In genomic region chr12:52899338-52900035, GRCh38 we compare ENCODE assay signal across 32 cellular contexts. TPM values are rescaled to one million over a fixed set of nuclear protein-coding genes. Genes with fewer than 3 reads are reported as not detected.
A peak's percentile ranks its signal among the peaks of the same experiment; 100 is the strongest.
DNase-seq lines count a peak whose midpoint lies in the region; ATAC-seq, FAIRE-seq and TF ChIP-seq lines count a peak whose summit lies in the region.
"Had no signal": no experiment of that assay in that cellular context is flagged by ENCODE, and none has a peak within 500 bp of the region (broad histone marks: within the 10 kb centered on the region; RNA-seq: fewer than 3 reads in every experiment).

No MANE protein-coding gene starts in this region.

- H3K9ac ChIP-seq in K562 (ENCODE audit: insufficient read depth in 1 of 2, low read depth in 2 of 2, low read length in 2 of 2): no peak overlapping the region; a peak in 1 of 4 replicates

- TF ChIP-seq RAD21 in K562 (CRISPR knock-in tag; conservative IDR thresholded peaks at IDR 0.05 in 1 of 2, IDR thresholded peaks at IDR 0.05 in 1 of 2): no peak

- H2AFZ ChIP-seq in K562 (ENCODE audit: low read depth, low read length): no peak overlapping the region

- H3K9me3 ChIP-seq in K562 (replicated peaks; ENCODE audit: control insufficient read depth, insufficient read depth, low read depth, low read length) (no peaks in the 10 kb centered on the region), mucosa of descending colon (no peaks in the 10 kb centered on the region)
- H3K9me3 ChIP-seq: left lung, psoas muscle, SJSA1, upper lobe of right lung had no signal

- H3K27ac ChIP-seq in K562 (ENCODE audit: extremely low read depth, low read depth, low read length): no peak overlapping the region; the same call in 2 of the 3 replicates
- H3K27ac ChIP-seq: left lung, psoas muscle, SJSA1, upper lobe of right lung, WERI-Rb-1 had no signal

- H3K4me3 ChIP-seq in K562 (no peak overlapping the region), mucosa of descending colon (no peak overlapping the region), H7 (ENCODE audit: insufficient read depth, low read depth, low read length) (no peak overlapping the region)
- H3K4me3 ChIP-seq: left lung, psoas muscle, SJSA1, upper lobe of right lung had no signal

- H3K9me3 Mint-ChIP-seq in type B pancreatic cell: no peaks in the 10 kb centered on the region
- no peaks in the 10 kb centered on the region for H3K9me3 Mint-ChIP-seq in stimulated activated naive B cell treated with anti-CD40 and anti-IgM and Interleukin-4, amounts not matched to agents 10 μg/mL and 1 μg/mL and 100 μg/mL, for 72 hours
- H3K9me3 Mint-ChIP-seq: activated CD4-positive, alpha-beta T cell treated with anti-CD3 and anti-CD28 coated beads, Interleukin-2, amount 10 ng/mL, durations not matched to agents 24 days and 14 days; activated naive CD4-positive, alpha-beta T cell treated with anti-CD3 and anti-CD28 coated beads, Interleukin-2, amount 50 U/mL, for 72 hours; HFFc6; memory B cell; naive thymus-derived CD4-positive, alpha-beta T cell had no signal

- intact Hi-C loops in Right ventricle myocardium inferior (cut with DNase I): no loop called here
- intact Hi-C loops in Right ventricle myocardium superior (cut with DNase I): no loop called here
- intact Hi-C loops in K562 (cut with micrococcal nuclease): no loop called here
- intact Hi-C loops in mucosa of descending colon (cut with DNase I, micrococcal nuclease): loop anchor here in 1 of 2 donors (5.0 kb wide), 1 partner anchor 73 kb away; no protein-coding TSS in a partner anchor

- TF ChIP-seq CTCF in K562 (IDR thresholded peaks at IDR 0.05 in 2 of 3, conservative IDR thresholded peaks at IDR 0.05 in 1 of 3; ENCODE audit: insufficient read depth in 2 of 3, low read depth in 1 of 3, low read length in 3 of 3) (no peak), mucosa of descending colon (IDR thresholded peaks at IDR 0.05) (no peak), type B pancreatic cell (conservative IDR thresholded peaks at IDR 0.05) (no peak)

- TF ChIP-seq POLR2A in K562 (conservative IDR thresholded peaks at IDR 0.05): no peak

- peaks cover 12% of the 10 kb centered on the region for H3K4me1 Mint-ChIP-seq in type B pancreatic cell (ENCODE audit: unreplicated experiment)
- H3K4me1 Mint-ChIP-seq in stimulated activated naive B cell treated with anti-CD40 and anti-IgM and Interleukin-4, amounts not matched to agents 10 μg/mL and 1 μg/mL and 100 μg/mL, for 72 hours: peaks cover 2 to 12% of the 10 kb centered on the region in 2 donors

- H3K4me2 ChIP-seq in K562 (ENCODE audit: insufficient read depth, low read length): no peak overlapping the region

- peaks cover 38% of the 10 kb centered on the region for H3K79me2 ChIP-seq in K562 (ENCODE audit: control insufficient read depth, insufficient read depth, low read length)

- peaks cover 3% of the 10 kb centered on the region for H3K27me3 Mint-ChIP-seq in type B pancreatic cell
- peaks cover 12 to 24% of the 10 kb centered on the region in 2 donors for H3K27me3 Mint-ChIP-seq in stimulated activated naive B cell treated with anti-CD40 and anti-IgM and Interleukin-4, amounts not matched to agents 10 μg/mL and 1 μg/mL and 100 μg/mL, for 72 hours

- CTCF ChIA-PET in K562 (lab: Yijun Ruan, JAX; ENCODE audit: low intra/inter-chr PET ratio): no interaction called here

- FAIRE-seq in K562 (lab: Jason Lieb, UNC): no peak
- FAIRE-seq: RCC 7860 had no signal

- peaks cover 23% of the 10 kb centered on the region for H3K36me3 Mint-ChIP-seq in type B pancreatic cell
- H3K36me3 Mint-ChIP-seq in stimulated activated naive B cell treated with anti-CD40 and anti-IgM and Interleukin-4, amounts not matched to agents 10 μg/mL and 1 μg/mL and 100 μg/mL, for 72 hours: no peaks in the 10 kb centered on the region
- H3K36me3 Mint-ChIP-seq: activated naive CD4-positive, alpha-beta T cell treated with anti-CD3 and anti-CD28 coated beads, Interleukin-2, amount 50 U/mL, for 72 hours; CD14-positive monocyte; memory B cell; naive thymus-derived CD4-positive, alpha-beta T cell had no signal

- ATAC-seq in Right ventricle myocardium inferior (no peak), Right ventricle myocardium superior (ENCODE audit: poor library complexity) (no peak), K562 (no peak), mucosa of descending colon (no peak)
- no peak for ATAC-seq in stimulated activated naive B cell treated with anti-CD40 and anti-IgM and Interleukin-4, amounts not matched to agents 10 μg/mL and 1 μg/mL and 100 μg/mL, for 72 hours (replicated peaks)
- ATAC-seq: activated naive CD4-positive, alpha-beta T cell treated with anti-CD3 and anti-CD28 coated beads, Interleukin-2, amount 50 U/mL, for 72 hours; left lung; naive thymus-derived CD4-positive, alpha-beta T cell; psoas muscle; upper lobe of right lung had no signal

- DNase-seq in Right ventricle myocardium inferior (ENCODE audit: missing footprints) (peak; percentile 53), Right ventricle myocardium superior (no peak), K562 (ENCODE audit: extremely low read depth in 1 of 4, low spot score in 3 of 4) (no peak), mucosa of descending colon (peak in 2 of 3 donors; percentile 25 to 47), type B pancreatic cell (ENCODE audit: extremely low spot score, unreplicated experiment) (no peak), G401 (ENCODE audit: low spot score) (no peak), H7 (no peak)
- DNase-seq in stimulated activated naive B cell treated with anti-CD40 and anti-IgM and Interleukin-4, amounts not matched to agents 10 μg/mL and 1 μg/mL and 100 μg/mL, for 72 hours: no peak
- DNase-seq: 8988T; activated CD4-positive, alpha-beta T cell treated with anti-CD3 and anti-CD28 coated beads, Interleukin-2, amount 10 ng/mL, durations not matched to agents 24 days and 14 days; cortex of kidney; DND-41; HFFc6; left lung; naive thymus-derived CD4-positive, alpha-beta T cell; NCI-H1417; NCI-H2029 treated with DMSO at 0.1 percent for 48 hours; NCI-H2227 treated with DMSO at 0.1 percent for 48 hours; nucleus accumbens; psoas muscle; stimulated activated CD4-positive, alpha-beta T cell treated with anti-CD3 and anti-CD28 coated beads, Interleukin-15, amount 100 ng/mL, for 24 hours; stimulated activated CD4-positive, alpha-beta T cell treated with anti-CD3 and anti-CD28 coated beads, Interleukin-4, amount 100 ng/mL, for 4 hours; T1000; upper lobe of right lung; WERI-Rb-1 had no signal

- peak overlapping the region; percentile 78 for H3K27ac Mint-ChIP-seq in type B pancreatic cell
- H3K27ac Mint-ChIP-seq in stimulated activated naive B cell treated with anti-CD40 and anti-IgM and Interleukin-4, amounts not matched to agents 10 μg/mL and 1 μg/mL and 100 μg/mL, for 72 hours: no peak overlapping the region
- H3K27ac Mint-ChIP-seq: activated CD4-positive, alpha-beta T cell treated with anti-CD3 and anti-CD28 coated beads, Interleukin-2, amount 10 ng/mL, durations not matched to agents 24 days and 14 days; activated naive CD4-positive, alpha-beta T cell treated with anti-CD3 and anti-CD28 coated beads, Interleukin-2, amount 50 U/mL, for 72 hours; CD14-positive monocyte; HFFc6; memory B cell; naive thymus-derived CD4-positive, alpha-beta T cell had no signal

- H3K9me1 ChIP-seq in K562 (ENCODE audit: control insufficient read depth, insufficient read depth, low read length): peaks cover 3% of the 10 kb centered on the region

- H3K36me3 ChIP-seq in K562 (ENCODE audit: control insufficient read depth, insufficient read depth, low read length) (peaks cover 60% of the 10 kb centered on the region; the same call in 2 of the 3 replicates), mucosa of descending colon (ENCODE audit: low read depth) (no peaks in the 10 kb centered on the region), H7 (replicated peaks; ENCODE audit: control insufficient read depth, insufficient read depth, low read length) (peaks cover 41% of the 10 kb centered on the region)
- H3K36me3 ChIP-seq: SJSA1, upper lobe of right lung, WERI-Rb-1 had no signal

- peaks cover 6% of the 10 kb centered on the region; the same call in 1 of the 2 replicates for H4K20me1 ChIP-seq in K562 (replicated peaks; ENCODE audit: control insufficient read depth, insufficient read depth, low read length)

- peaks cover 19 to 32% of the 10 kb centered on the region in 2 experiments for H3K4me1 ChIP-seq in K562 (replicated peaks in 1 of 2; ENCODE audit: control insufficient read depth in 2 of 2, insufficient read depth in 2 of 2, low read length in 2 of 2)
- peaks cover 61% of the 10 kb centered on the region for H3K4me1 ChIP-seq in mucosa of descending colon (ENCODE audit: low read depth)
- H3K4me1 ChIP-seq: psoas muscle, SJSA1, upper lobe of right lung had no signal

- POLR2A ChIA-PET in K562 (lab: Yijun Ruan, JAX): interaction anchor here (0.6 to 1.1 kb wide), 3 partner anchors 19 to 107 kb away, joined by 3 read pairs; partner anchors contain the start of gene EIF4B

- no peak overlapping the region for H3K4me3 Mint-ChIP-seq in type B pancreatic cell
- H3K4me3 Mint-ChIP-seq in stimulated activated naive B cell treated with anti-CD40 and anti-IgM and Interleukin-4, amounts not matched to agents 10 μg/mL and 1 μg/mL and 100 μg/mL, for 72 hours: no peak overlapping the region
- H3K4me3 Mint-ChIP-seq: activated CD4-positive, alpha-beta T cell treated with anti-CD3 and anti-CD28 coated beads, Interleukin-2, amount 10 ng/mL, durations not matched to agents 24 days and 14 days; CD14-positive monocyte; HFFc6; memory B cell; naive thymus-derived CD4-positive, alpha-beta T cell had no signal

- TF ChIP-seq EP300 in K562 (IDR thresholded peaks at IDR 0.05; ENCODE audit: low read length): no peak

- WGBS in K562 (ENCODE audit: insufficient coverage, low coverage, missing lambda C conversion rate): 94% methylated on average over 13 of the region's 13 CpGs

- H3K27me3 ChIP-seq in K562 (ENCODE audit: control insufficient read depth in 2 of 2, insufficient read depth in 2 of 2, low read length in 2 of 2): no peaks in the 10 kb centered on the region
- no peaks in the 10 kb centered on the region for H3K27me3 ChIP-seq in H7 (ENCODE audit: control insufficient read depth, insufficient read depth, low read length)
- H3K27me3 ChIP-seq: SJSA1, upper lobe of right lung had no signal

- no TSS peak for BruUV-seq in K562 (replicated peaks; lab: Mats Ljungman, UMichigan)

- in situ Hi-C loops in K562 (cut with MboI): no loop called here
- in situ Hi-C loops in G401 (cut with HindIII; ENCODE audit: low sequenced_read_pairs): no loop called here

RNA-seq across cellular contexts. Expression of gene KRT8, which starts 5.4 kb away (rescaled TPM):
- total RNA-seq in Right ventricle myocardium inferior: 117 TPM
- 104 TPM for total RNA-seq in Right ventricle myocardium superior
- total RNA-seq in K562 (2011; cell fraction: chromatin; rRNA removed; ENCODE audit: low replicate concordance): 132 and 303 TPM in 2 replicates
- total RNA-seq in K562 (2011; cell fraction: nucleolus; rRNA removed): 225 and 301 TPM in 2 replicates
- 196 and 242 TPM in 2 replicates for total RNA-seq in K562 (2011; cell fraction: nucleoplasm; rRNA removed)
- total RNA-seq in K562 (2014; rRNA removed): 262 and 326 TPM in 2 replicates
- 157 and 159 TPM in 2 replicates for total RNA-seq in K562 (2014; rRNA removed; fragmentation: Illumina TruSeq; extraction: Trizol)
- total RNA-seq in K562 (2015; rRNA removed; fragmentation: Illumina TruSeq; extraction: Trizol): 193 and 197 TPM in 2 replicates
- 364 and 392 TPM in 2 replicates for total RNA-seq in K562 (2021)
- polyA plus RNA-seq in K562 (2011; rRNA removed): 616 and 661 TPM in 2 replicates
- polyA plus RNA-seq in K562 (2011; cell fraction: cytosol; rRNA removed): 730 and 1,428 TPM in 2 replicates
- 253 and 293 TPM in 2 replicates for polyA plus RNA-seq in K562 (2011; cell fraction: nucleus; rRNA removed)
- 420 and 432 TPM in 2 replicates for polyA plus RNA-seq in K562 (2012)
- polyA plus RNA-seq in K562 (2014; fragmentation: Illumina TruSeq; extraction: Trizol): 260 and 315 TPM in 2 replicates
- 10 to 100 TPM; 41.5 to 49.8 TPM for polyA plus RNA-seq in K562 (2014; fragmentation: Nextera tagmentation; extraction: Ambion mirVana)
- 388 and 435 TPM in 2 replicates for polyA plus RNA-seq in K562 (2014; rRNA removed)
- polyA minus RNA-seq in K562 (2011; rRNA and poly(A)+ RNA removed): 930 and 1,077 TPM in 2 replicates
- polyA minus RNA-seq in K562 (2011; cell fraction: cytosol; rRNA and poly(A)+ RNA removed): 578 and 629 TPM in 2 replicates
- polyA minus RNA-seq in K562 (2011; cell fraction: nucleus; rRNA and poly(A)+ RNA removed): 134 and 183 TPM in 2 replicates
- 1,000 to 10,000 TPM; 1,334 to 4,222 (median 3,664) TPM for total RNA-seq in mucosa of descending colon
- 768 and 2,227 TPM in 2 replicates for total RNA-seq in type B pancreatic cell (ENCODE audit: low replicate concordance)
- total RNA-seq in G401 (2014; rRNA removed; shearing (Covaris generic)): 3,912 and 3,929 TPM in 2 replicates
- 318 and 445 TPM in 2 replicates for total RNA-seq in H7 (2014; rRNA removed; shearing (Covaris generic))
- total RNA-seq: activated CD8-positive, alpha-beta memory T cell treated with anti-CD3 and anti-CD28 coated beads for 36 hours had no signal

RNA-seq across cellular contexts. Expression of gene KRT18, which starts 49.4 kb away (rescaled TPM):
- total RNA-seq in Right ventricle myocardium inferior (6.6 TPM), Right ventricle myocardium superior (7.0 TPM), K562 (2014; rRNA removed) (486 and 561 TPM in 2 replicates), K562 (2014; rRNA removed; fragmentation: Illumina TruSeq; extraction: Trizol) (206 and 246 TPM in 2 replicates), K562 (2015; rRNA removed; fragmentation: Illumina TruSeq; extraction: Trizol) (279 and 281 TPM in 2 replicates), K562 (2021) (332 and 346 TPM in 2 replicates), mucosa of descending colon (1,000 to 10,000 TPM in 1 of 3 donors, 100 to 1,000 TPM in 2; 296 to 1,063 (median 953) TPM), type B pancreatic cell (ENCODE audit: low replicate concordance) (480 and 1,293 TPM in 2 replicates)
- total RNA-seq in K562 (2011; cell fraction: chromatin; rRNA removed; ENCODE audit: low replicate concordance): 104 and 217 TPM in 2 replicates
- 123 and 155 TPM in 2 replicates for total RNA-seq in K562 (2011; cell fraction: nucleolus; rRNA removed)
- 141 and 184 TPM in 2 replicates for total RNA-seq in K562 (2011; cell fraction: nucleoplasm; rRNA removed)
- polyA plus RNA-seq in K562 (2011; rRNA removed) (349 and 358 TPM in 2 replicates), K562 (2014; fragmentation: Illumina TruSeq; extraction: Trizol) (323 and 346 TPM in 2 replicates), K562 (2014; fragmentation: Nextera tagmentation; extraction: Ambion mirVana) (10 to 100 TPM; 26.3 to 34.2 TPM), K562 (2014; rRNA removed) (231 and 235 TPM in 2 replicates)
- 448 and 603 TPM in 2 replicates for polyA plus RNA-seq in K562 (2011; cell fraction: cytosol; rRNA removed)
- 384 and 542 TPM in 2 replicates for polyA plus RNA-seq in K562 (2011; cell fraction: nucleus; rRNA removed)
- polyA plus RNA-seq in K562 (2012): 369 and 519 TPM in 2 replicates
- polyA minus RNA-seq in K562 (2011; rRNA and poly(A)+ RNA removed): 306 and 320 TPM in 2 replicates
- polyA minus RNA-seq in K562 (2011; cell fraction: cytosol; rRNA and poly(A)+ RNA removed): 439 and 476 TPM in 2 replicates
- 86.2 and 137 TPM in 2 replicates for polyA minus RNA-seq in K562 (2011; cell fraction: nucleus; rRNA and poly(A)+ RNA removed)
- total RNA-seq in G401 (2014; rRNA removed; shearing (Covaris generic)): 843 and 873 TPM in 2 replicates
- 578 and 613 TPM in 2 replicates for total RNA-seq in H7 (2014; rRNA removed; shearing (Covaris generic))

RNA-seq across cellular contexts. Expression of gene KRT78, which starts 50.7 kb away (rescaled TPM):
- total RNA-seq in Right ventricle myocardium inferior (not detected), Right ventricle myocardium superior (not detected), K562 (2014; rRNA removed) (not detected in 2 replicates), K562 (2014; rRNA removed; fragmentation: Illumina TruSeq; extraction: Trizol) (not detected in 2 replicates), K562 (2015; rRNA removed; fragmentation: Illumina TruSeq; extraction: Trizol) (not detected in 2 replicates), K562 (2021) (not detected in 2 replicates), mucosa of descending colon (not detected), type B pancreatic cell (ENCODE audit: low replicate concordance) (14.7 and 29.1 TPM in 2 replicates)
- total RNA-seq in K562 (2011; cell fraction: chromatin; rRNA removed; ENCODE audit: low replicate concordance): not detected in 2 replicates
- not detected in 2 replicates for total RNA-seq in K562 (2011; cell fraction: nucleolus; rRNA removed)
- not detected in 2 replicates for total RNA-seq in K562 (2011; cell fraction: nucleoplasm; rRNA removed)
- polyA plus RNA-seq in K562 (2011; rRNA removed) (0.08 TPM in 1 of 2 replicates, not detected in the other), K562 (2014; fragmentation: Illumina TruSeq; extraction: Trizol) (not detected in 2 replicates), K562 (2014; fragmentation: Nextera tagmentation; extraction: Ambion mirVana) (not detected), K562 (2014; rRNA removed) (not detected in 2 replicates)
- not detected in 2 replicates for polyA plus RNA-seq in K562 (2011; cell fraction: cytosol; rRNA removed)
- not detected in 2 replicates for polyA plus RNA-seq in K562 (2011; cell fraction: nucleus; rRNA removed)
- not detected in 2 replicates for polyA plus RNA-seq in K562 (2012)
- polyA minus RNA-seq in K562 (2011; rRNA and poly(A)+ RNA removed): not detected in 2 replicates
- not detected in 2 replicates for polyA minus RNA-seq in K562 (2011; cell fraction: cytosol; rRNA and poly(A)+ RNA removed)
- polyA minus RNA-seq in K562 (2011; cell fraction: nucleus; rRNA and poly(A)+ RNA removed): not detected in 2 replicates
- total RNA-seq in G401 (2014; rRNA removed; shearing (Covaris generic)): 0.61 TPM in 1 of 2 replicates, not detected in the other
- not detected in 2 replicates for total RNA-seq in H7 (2014; rRNA removed; shearing (Covaris generic))
- total RNA-seq: activated CD4-positive, alpha-beta T cell treated with anti-CD3 and anti-CD28 coated beads, Interleukin-2, amount 10 ng/mL, durations not matched to agents 24 days and 14 days; activated CD8-positive, alpha-beta memory T cell treated with anti-CD3 and anti-CD28 coated beads for 36 hours; activated naive CD4-positive, alpha-beta T cell treated with anti-CD3 and anti-CD28 coated beads, Interleukin-2, amount 50 U/mL, for 72 hours; left lung; naive thymus-derived CD4-positive, alpha-beta T cell; psoas muscle; subcutaneous adipose tissue; upper lobe of right lung had no signal
- polyA plus RNA-seq: CD14-positive monocyte; naive thymus-derived CD4-positive, alpha-beta T cell had no signal

Comparison
In these comparisons a context has a peak if more than half of its experiments do, and no peak if none do; other contexts are left out.
1. DNase-seq: peak in Right ventricle myocardium inferior (single experiment) and mucosa of descending colon (2 of 3); none in Right ventricle myocardium superior (single experiment), K562 (0 of 4), type B pancreatic cell (single experiment), stimulated activated naive B cell treated with anti-CD40 and anti-IgM and Interleukin-4, amounts not matched to agents 10 μg/mL and 1 μg/mL and 100 μg/mL, for 72 hours (single experiment), G401 (single experiment) and H7 (single experiment).
2. RNA of gene KRT18, which starts 49.4 kb away (total RNA-seq): 296 to 1,063 TPM in mucosa of descending colon, 843 to 873 TPM in G401, 578 to 613 TPM in H7, 480 to 1,293 TPM in type B pancreatic cell and 104 to 561 TPM in K562; 7.0 TPM in Right ventricle myocardium superior (single experiment) and 6.6 TPM in Right ventricle myocardium inferior (single experiment); every median in the first group is over 10 times any median in the second.